ENCODE assay signal across 9 cellular contexts in genomic region chr7:75937958-75938786, GRCh38. TPM values are rescaled to one million over a fixed set of nuclear protein-coding genes. Genes with fewer than 3 reads are reported as not detected.
DNase-seq lines count a peak whose midpoint lies in the region; ATAC-seq and TF ChIP-seq lines count a peak whose summit lies in the region.
"Had no signal": no experiment of that assay in that cellular context is flagged by ENCODE, and none has a peak within 500 bp of the region (broad histone marks: within the 10 kb centered on the region; RNA-seq: fewer than 3 reads in every experiment).

No MANE protein-coding gene starts in this region.

- H3K4me3 ChIP-seq in adipocyte (ENCODE audit: low read length): no peak overlapping the region
- no peak overlapping the region for H3K4me3 ChIP-seq in heart right ventricle

- no peaks in the 10 kb centered on the region for H3K27me3 Mint-ChIP-seq in natural killer cell (ENCODE audit: low read depth in 2 of 2)
- H3K27me3 Mint-ChIP-seq: stimulated activated naive CD8-positive, alpha-beta T cell treated with anti-CD3 and anti-CD28 coated beads, Interleukin-15, Interleukin-2, amounts not matched to agents 100 ng/mL and 50 ng/mL, for 24 hours had no signal

- WGBS in heart right ventricle, 2 donors: 59% methylated on average over 15 of the region's 15 CpGs

- H3K9me3 ChIP-seq in adipocyte (ENCODE audit: control insufficient read depth, low read length) (peaks cover 6% of the 10 kb centered on the region), heart right ventricle (peaks cover 0 to 9% (median 0%) of the 10 kb centered on the region in 11 donors)

- H3K27me3 ChIP-seq in adipocyte (replicated peaks; ENCODE audit: control insufficient read depth, insufficient read depth, low read length) (no peaks in the 10 kb centered on the region), heart right ventricle (no peaks in the 10 kb centered on the region)

- H3K4me1 Mint-ChIP-seq in natural killer cell: peaks cover 5 to 10% of the 10 kb centered on the region in 2 donors

- H3K27ac Mint-ChIP-seq in natural killer cell: no peak overlapping the region
- H3K27ac Mint-ChIP-seq: stimulated activated naive CD8-positive, alpha-beta T cell treated with anti-CD3 and anti-CD28 coated beads, Interleukin-15, Interleukin-2, amounts not matched to agents 100 ng/mL and 50 ng/mL, for 24 hours had no signal

- peak; percentile 74 to 94 (median 90) for ATAC-seq in heart right ventricle
- no peak for ATAC-seq in natural killer cell
- no peak for ATAC-seq in HG03520 (IDR thresholded peaks at IDR 0.05; ENCODE audit: unreplicated experiment)

- H3K27ac ChIP-seq in heart right ventricle: peak overlapping the region; percentile 17 to 67 (median 49)

- peak overlapping the region; percentile 28 for H3K9ac ChIP-seq in adipocyte (ENCODE audit: low read length)

- H3K4me1 ChIP-seq in adipocyte (ENCODE audit: control insufficient read depth, insufficient read depth, low read length) (peaks cover 49% of the 10 kb centered on the region), heart right ventricle (peaks cover 0 to 32% (median 16%) of the 10 kb centered on the region in 9 donors)

- H3K36me3 ChIP-seq in adipocyte (ENCODE audit: control insufficient read depth, insufficient read depth, low read length, severe bottlenecking) (peaks cover 23% of the 10 kb centered on the region), heart right ventricle (peaks cover 0 to 17% (median 0%) of the 10 kb centered on the region in 9 donors)

- peaks cover 0 to 2% of the 10 kb centered on the region in 2 donors for H3K9me3 Mint-ChIP-seq in natural killer cell
- H3K9me3 Mint-ChIP-seq: stimulated activated naive CD8-positive, alpha-beta T cell treated with anti-CD3 and anti-CD28 coated beads, Interleukin-15, Interleukin-2, amounts not matched to agents 100 ng/mL and 50 ng/mL, for 24 hours had no signal

- peak; percentile 91 for DNase-seq in EL
- peak; percentile 95 for DNase-seq in adipocyte (ENCODE audit: low read depth)
- DNase-seq in heart right ventricle: peak; percentile 58 to 75
- peak; percentile 73 for DNase-seq in putamen (ENCODE audit: low spot score)
- no peak for DNase-seq in natural killer cell
- no peak for DNase-seq in NCI-H748 treated with DMSO at 0.1 percent for 48 hours (lab: John Stamatoyannopoulos, UW)
- DNase-seq in effector CD4-positive, alpha-beta T cell: no peak

- TF ChIP-seq CTCF in heart right ventricle (IDR thresholded peaks at IDR 0.05) (no peak), natural killer cell (IDR thresholded peaks at IDR 0.05) (no peak)

- intact Hi-C loops in heart right ventricle (cut with DNase I) (no loop called here), natural killer cell (cut with micrococcal nuclease) (no loop called here)

- no peak overlapping the region for H3K4me3 Mint-ChIP-seq in natural killer cell
- H3K4me3 Mint-ChIP-seq: stimulated activated naive CD8-positive, alpha-beta T cell treated with anti-CD3 and anti-CD28 coated beads, Interleukin-15, Interleukin-2, amounts not matched to agents 100 ng/mL and 50 ng/mL, for 24 hours had no signal

- H3K36me3 Mint-ChIP-seq in natural killer cell: peaks cover 10% of the 10 kb centered on the region

RNA-seq across cellular contexts. Expression of gene POR, which starts 23.2 kb away (rescaled TPM):
- total RNA-seq in heart right ventricle (100 to 1,000 TPM in 1 of 10 donors, 10 to 100 TPM in 9; 37.3 to 203 (median 59.3) TPM), natural killer cell (10 to 100 TPM; 56.0 to 60.5 (median 58.3) TPM)
- polyA plus RNA-seq in heart right ventricle: 100 to 1,000 TPM; 104 to 185 TPM

RNA-seq across cellular contexts. Expression of gene TMEM120A, which starts 56.2 kb away (rescaled TPM):
- total RNA-seq in heart right ventricle (100 to 1,000 TPM; 132 to 192 (median 149) TPM), natural killer cell (10 to 100 TPM; 24.3 to 38.1 (median 34.6) TPM)
- polyA plus RNA-seq in heart right ventricle: 100 to 1,000 TPM; 179 to 220 TPM

RNA-seq across cellular contexts. Expression of gene RHBDD2, which starts 59.3 kb away (rescaled TPM):
- 10 to 100 TPM; 20.8 to 39.7 (median 27.4) TPM for total RNA-seq in heart right ventricle
- polyA plus RNA-seq in heart right ventricle: 10 to 100 TPM; 28.9 to 48.1 TPM
- total RNA-seq in natural killer cell: 10 to 100 TPM; 45.2 to 74.3 (median 61.9) TPM

Comparison
In these comparisons a context has a peak if more than half of its experiments do, and no peak if none do; other contexts are left out.
1. DNase-seq: peak in EL (single experiment), adipocyte (single experiment), heart right ventricle (2 of 2) and putamen (single experiment); none in natural killer cell (single experiment), NCI-H748 treated with DMSO at 0.1 percent for 48 hours (single experiment) and effector CD4-positive, alpha-beta T cell (single experiment).
2. ATAC-seq: peak in heart right ventricle (8 of 8); none in natural killer cell (0 of 3) and HG03520 (single experiment).